8 cellular contexts compared by ENCODE assay signal in the genomic region with DNA sequence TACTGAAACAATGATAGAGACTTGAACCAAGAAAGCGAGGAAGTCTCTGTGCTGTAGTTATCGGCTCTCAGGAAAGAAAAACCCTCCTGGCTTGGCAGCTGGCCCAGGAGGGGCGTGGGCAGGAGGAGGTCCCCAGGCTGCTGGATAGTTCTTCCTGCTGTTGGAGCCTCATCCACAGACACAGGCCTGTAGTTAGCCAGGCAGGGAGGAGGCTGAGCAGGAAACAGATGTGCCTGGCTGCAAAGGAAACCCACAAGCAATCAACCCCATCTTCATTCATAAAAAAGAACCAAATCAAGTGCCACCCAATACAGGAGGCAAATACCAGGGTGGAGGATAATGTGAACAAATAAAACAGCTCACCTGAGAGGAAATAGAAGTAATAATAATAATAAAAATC.
DNase-seq lines count a peak whose midpoint lies in the region; ATAC-seq, FAIRE-seq and TF ChIP-seq lines count a peak whose summit lies in the region.

No MANE protein-coding gene starts in this region.

- H3K4me1 Mint-ChIP-seq in naive B cell, result peaks cover 14 to 25% (median 16%) of the 10 kb centered on the region in 3 donors
- H3K4me1 Mint-ChIP-seq in activated CD4-positive, alpha-beta memory T cell treated with anti-CD3 and anti-CD28 coated beads for 36 hours (ENCODE audit: low read depth), result peaks cover 10% of the 10 kb centered on the region

- peak; percentile 59 for FAIRE-seq in endometrium (lab: Jason Lieb, UNC)

- H3K27me3 Mint-ChIP-seq in naive B cell, result peaks cover 13 to 16% (median 13%) of the 10 kb centered on the region in 3 donors
- H3K27me3 Mint-ChIP-seq in activated CD4-positive, alpha-beta memory T cell treated with anti-CD3 and anti-CD28 coated beads for 36 hours, result peaks cover 15% of the 10 kb centered on the region

- POLR2A ChIA-PET in activated CD4-positive, alpha-beta memory T cell treated with anti-CD3 and anti-CD28 coated beads for 36 hours (lab: Charles Lee), result no interaction called here

- TF ChIP-seq CTCF in GM20000 (IDR thresholded peaks at IDR 0.05; ENCODE audit: extremely low read depth, missing control alignments), result no peak

- H3K27ac Mint-ChIP-seq in naive B cell, result peak overlapping the region in 2 of 6 donors; percentile 31 to 74
- H3K27ac Mint-ChIP-seq in activated CD4-positive, alpha-beta memory T cell treated with anti-CD3 and anti-CD28 coated beads for 36 hours, result no peak overlapping the region

- CTCF ChIA-PET in activated CD4-positive, alpha-beta memory T cell treated with anti-CD3 and anti-CD28 coated beads for 36 hours (lab: Charles Lee), result no interaction called here

- no peak overlapping the region for H3K4me3 Mint-ChIP-seq in naive B cell
- no peak overlapping the region for H3K4me3 Mint-ChIP-seq in activated CD4-positive, alpha-beta memory T cell treated with anti-CD3 and anti-CD28 coated beads for 36 hours

- TF ChIP-seq EP300 in Ishikawa (IDR thresholded peaks at IDR 0.05; ENCODE audit: borderline replicate concordance), result no peak

- intact Hi-C loops in activated CD4-positive, alpha-beta memory T cell treated with anti-CD3 and anti-CD28 coated beads for 36 hours (cut with micrococcal nuclease), result no loop called here

- TF ChIP-seq RAD21 in Ishikawa (IDR thresholded peaks at IDR 0.05; ENCODE audit: low read depth), result no peak

- peak; percentile 89 for DNase-seq in NOMO-1 treated with DMSO at 0.1 percent for 48 hours (lab: John Stamatoyannopoulos, UW; ENCODE audit: unreplicated experiment)
- DNase-seq in naive B cell, result peak; percentile 24
- no peak for DNase-seq in activated CD4-positive, alpha-beta memory T cell treated with anti-CD3 and anti-CD28 coated beads for 36 hours
- DNase-seq in GM20000 (ENCODE audit: low spot score), result no peak

- H3K36me3 Mint-ChIP-seq in naive B cell, result peaks cover 0 to 8% of the 10 kb centered on the region in 2 donors
- H3K36me3 Mint-ChIP-seq in activated CD4-positive, alpha-beta memory T cell treated with anti-CD3 and anti-CD28 coated beads for 36 hours, result no peaks in the 10 kb centered on the region

- H3K9me3 Mint-ChIP-seq in naive B cell, result peaks cover 0 to 5% (median 0%) of the 10 kb centered on the region in 7 donors
- H3K9me3 Mint-ChIP-seq in activated CD4-positive, alpha-beta memory T cell treated with anti-CD3 and anti-CD28 coated beads for 36 hours, result no peaks in the 10 kb centered on the region

- peak; percentile 69 to 70 for ATAC-seq in naive B cell (ENCODE audit: low read depth in 2 of 2)
- ATAC-seq in GM19023 (IDR thresholded peaks at IDR 0.05; ENCODE audit: unreplicated experiment), result no peak
- no peak for ATAC-seq in GM18907 (IDR thresholded peaks at IDR 0.05; ENCODE audit: unreplicated experiment)

TF ChIP-seq in Ishikawa, 13 proteins besides CTCF, POLR2A, EP300 and RAD21:
- TF ChIP-seq NFIC (IDR thresholded peaks at IDR 0.05) (peak; percentile 48), YY1 (IDR thresholded peaks at IDR 0.05; ENCODE audit: low read depth) (no peak)

Comparison
In these comparisons a context has a peak if more than half of its experiments do, and no peak if none do; other contexts are left out.
1. DNase-seq: peak in NOMO-1 treated with DMSO at 0.1 percent for 48 hours (single experiment) and naive B cell (single experiment); none in activated CD4-positive, alpha-beta memory T cell treated with anti-CD3 and anti-CD28 coated beads for 36 hours (single experiment) and GM20000 (single experiment).
2. ATAC-seq: peak in naive B cell (2 of 2); none in GM19023 (single experiment) and GM18907 (single experiment).